20 cellular contexts compared by ENCODE assay signal in the genomic region with DNA sequence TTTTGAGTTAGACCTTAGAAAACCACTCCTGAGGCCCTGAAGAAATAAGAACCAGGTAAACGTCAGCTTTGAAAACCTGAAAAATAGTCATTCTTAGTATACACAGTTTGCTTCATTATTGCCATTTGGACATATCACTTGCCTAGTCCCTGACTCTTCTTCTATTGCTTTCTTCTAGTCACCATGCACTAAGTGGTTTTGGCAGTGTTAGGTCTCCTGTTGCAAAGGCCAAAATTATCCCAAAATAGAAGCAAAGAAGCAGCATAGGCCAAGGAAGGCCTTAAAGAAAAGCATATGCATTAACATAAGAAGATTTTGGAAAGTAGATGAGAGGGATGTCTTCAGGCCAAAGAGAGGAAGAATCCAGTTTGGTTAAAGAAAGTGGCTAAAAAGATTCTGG. TPM values are rescaled to one million over a fixed set of nuclear protein-coding genes. Genes with fewer than 3 reads are reported as not detected.
"Had no signal": no experiment of that assay in that cellular context is flagged by ENCODE, and none has a peak within 500 bp of the region (broad histone marks: within the 10 kb centered on the region; RNA-seq: fewer than 3 reads in every experiment).

No MANE protein-coding gene starts in this region.

- H2AFZ ChIP-seq: parathyroid adenoma had no signal

- H3K36me3 ChIP-seq: esophagus squamous epithelium, left lung, prostate gland had no signal

- H3K4me3 ChIP-seq: esophagus squamous epithelium, left lung, lung, prostate gland had no signal

- DNase-seq: effector memory CD8-positive, alpha-beta T cell; esophagus squamous epithelium; foreskin fibroblast; immature natural killer cell; left lung; mesendoderm; naive thymus-derived CD4-positive, alpha-beta T cell; nephron progenitor cell; retina; small intestine; stimulated activated CD4-positive, alpha-beta T cell treated with anti-CD3 and anti-CD28 coated beads, Interleukin-2, amount 100 ng/mL, for 48 hours; stimulated activated naive CD4-positive, alpha-beta T cell treated with Interleukin-2 at 50 U/mL for 16 hours; trophoblast cell had no signal

- H3K27me3 ChIP-seq: esophagus squamous epithelium had no signal

- H3K4me1 ChIP-seq: esophagus squamous epithelium, left lung, parathyroid adenoma, prostate gland had no signal

- H3K9ac ChIP-seq: parathyroid adenoma had no signal

- FAIRE-seq: keratinocyte, small intestine had no signal

- H3K9me3 ChIP-seq: esophagus squamous epithelium, left lung, prostate gland had no signal

- H3K27ac ChIP-seq: esophagus squamous epithelium, left lung, parathyroid adenoma, prostate gland had no signal

- H3K79me2 ChIP-seq: parathyroid adenoma had no signal

- ATAC-seq: effector memory CD8-positive, alpha-beta T cell; left lung; naive thymus-derived CD4-positive, alpha-beta T cell; sciatic nerve had no signal

RNA-seq across cellular contexts. Expression of gene SMPX, which starts 24.1 kb away (rescaled TPM):
- total RNA-seq: epithelial cell of proximal tubule; esophagus squamous epithelium; left lung; naive thymus-derived CD4-positive, alpha-beta T cell; omental fat pad; sciatic nerve had no signal
- polyA plus RNA-seq: immature natural killer cell; keratinocyte; naive thymus-derived CD4-positive, alpha-beta T cell had no signal
